Comparison of ENCODE assay signal across 2 cellular contexts in genomic region chr9:105447386-105447813, GRCh38.
TF ChIP-seq lines count a peak whose summit lies in the region.

No MANE protein-coding gene starts in this region.

TF ChIP-seq in SK-N-SH, 30 proteins besides CTCF, POLR2A, EP300 and RAD21 (continued from another document):
- TF ChIP-seq PBX3 (IDR thresholded peaks at IDR 0.05) (no peak), MAX (IDR thresholded peaks at IDR 0.05; ENCODE audit: low read depth) (no peak), GATA2 (CRISPR knock-in tag; IDR thresholded peaks at IDR 0.05) (no peak), POLR2AphosphoS5 (IDR thresholded peaks at IDR 0.05; ENCODE audit: low read depth, low read length) (no peak), TAF1 (IDR thresholded peaks at IDR 0.05; ENCODE audit: borderline replicate concordance, low read depth, low read length) (no peak), JUND (IDR thresholded peaks at IDR 0.05) (no peak)

TF ChIP-seq in SK-N-SH treated with all-trans-retinoic acid at 6 μM for 48 hours, 23 proteins besides CTCF, POLR2A, EP300 and RAD21 (continued from another document):
- TF ChIP-seq TSHZ2 (CRISPR knock-in tag; IDR thresholded peaks at IDR 0.05): no peak
- TF ChIP-seq ZNF8 (CRISPR knock-in tag; IDR thresholded peaks at IDR 0.05): no peak
- TF ChIP-seq PATZ1 (CRISPR knock-in tag; IDR thresholded peaks at IDR 0.05; ENCODE audit: borderline replicate concordance): no peak
- no peak for TF ChIP-seq PPARA (CRISPR knock-in tag; IDR thresholded peaks at IDR 0.05; ENCODE audit: borderline replicate concordance)
- no peak for TF ChIP-seq OSR1 (CRISPR knock-in tag; IDR thresholded peaks at IDR 0.05)
- no peak for TF ChIP-seq CSDC2 (CRISPR knock-in tag; IDR thresholded peaks at IDR 0.05)
- no peak for TF ChIP-seq TOX (CRISPR knock-in tag; IDR thresholded peaks at IDR 0.05; ENCODE audit: borderline replicate concordance)
